Comparison of ENCODE assay signal across 8 cellular contexts in the genomic region with DNA sequence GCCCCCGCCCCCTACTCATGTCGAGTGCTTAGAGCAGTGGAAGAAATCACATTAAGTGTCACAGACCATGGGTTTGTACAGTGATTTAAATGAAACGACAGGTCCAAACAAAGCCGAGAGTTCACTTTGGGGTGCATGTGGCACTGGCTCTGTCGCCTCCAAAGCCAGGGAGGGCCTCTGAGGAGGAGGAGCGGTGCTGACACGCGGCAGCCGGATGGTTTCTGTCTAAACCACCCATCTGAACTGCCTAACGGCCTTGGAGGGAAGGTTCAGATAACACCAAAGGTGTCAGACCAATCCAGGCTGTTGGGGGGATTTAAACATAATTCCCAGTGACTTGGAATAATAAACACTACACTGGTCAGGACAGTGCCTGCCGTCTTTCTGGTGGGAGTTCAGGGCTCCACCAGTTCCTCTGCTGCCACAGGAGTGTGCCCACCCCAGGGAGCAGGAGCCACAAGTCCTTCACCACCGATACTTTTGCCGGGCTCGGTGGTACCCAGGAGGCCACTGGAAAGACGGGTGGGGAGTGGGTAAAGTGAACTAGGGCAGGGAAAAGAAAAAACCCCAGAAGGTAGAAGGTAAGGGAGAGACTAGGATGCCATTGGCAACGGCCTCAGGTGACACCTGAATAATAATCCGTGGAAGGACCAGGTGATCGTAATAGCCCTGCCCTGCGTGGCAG.
DNase-seq lines count a peak whose midpoint lies in the region; ATAC-seq and TF ChIP-seq lines count a peak whose summit lies in the region.

No MANE protein-coding gene starts in this region.

- no peaks in the 10 kb centered on the region for H3K27me3 ChIP-seq in CD8-positive, alpha-beta memory T cell (ENCODE audit: insufficient read depth, low read length, poor library complexity, severe bottlenecking)
- no peaks in the 10 kb centered on the region for H3K27me3 ChIP-seq in OCI-LY1 (ENCODE audit: insufficient read depth, low read length)
- H3K27me3 ChIP-seq in sigmoid colon: no peaks in the 10 kb centered on the region

- POLR2A ChIA-PET in CD8-positive, alpha-beta memory T cell (lab: Charles Lee): interaction anchor here (0.8 to 1.7 kb wide), 4 partner anchors 95 to 261 kb away, joined by 3 to 8 read pairs (median 4); a partner anchor contains a TSS

- no peak for TF ChIP-seq CTCF in OCI-LY1 (IDR thresholded peaks at IDR 0.05; ENCODE audit: low read length)
- TF ChIP-seq CTCF in endothelial cell (IDR thresholded peaks at IDR 0.05; ENCODE audit: unreplicated experiment): no peak
- TF ChIP-seq CTCF in sigmoid colon (IDR thresholded peaks at IDR 0.05): no peak

- H3K4me3 ChIP-seq in CD8-positive, alpha-beta memory T cell (ENCODE audit: low read length): peak overlapping the region; percentile 44
- H3K4me3 ChIP-seq in OCI-LY1 (ENCODE audit: low read depth, low read length, poor library complexity, severe bottlenecking) (peak overlapping the region; percentile 28), sigmoid colon (no peak overlapping the region)

- no peak for ATAC-seq in HG02973 (IDR thresholded peaks at IDR 0.05; ENCODE audit: unreplicated experiment)

- H3K9me2 ChIP-seq in OCI-LY1 (ENCODE audit: low read depth, low read length): no peaks in the 10 kb centered on the region

- H3K4me1 Mint-ChIP-seq in CD8-positive, alpha-beta memory T cell: peaks cover 66 to 91% (median 78%) of the 10 kb centered on the region in 3 donors
- H3K4me1 Mint-ChIP-seq in endothelial cell (ENCODE audit: unreplicated experiment): peaks cover 14% of the 10 kb centered on the region

- no peak for DNase-seq in CD8-positive, alpha-beta memory T cell
- DNase-seq in endothelial cell (ENCODE audit: low spot score) (no peak), sigmoid colon (no peak), LoVo (ENCODE audit: low spot score) (no peak)
- DNase-seq in effector CD4-positive, alpha-beta T cell: no peak
- DNase-seq in stimulated activated CD4-positive, alpha-beta T cell treated with anti-CD3 and anti-CD28 coated beads, Interleukin-4, amount 100 ng/mL, for 24 hours: no peak

- CTCF ChIA-PET in CD8-positive, alpha-beta memory T cell (lab: Charles Lee): interaction anchor here (0.7 to 3.7 kb wide), 21 partner anchors 8 to 273 kb away, joined by 3 to 30 read pairs (median 4); no protein-coding TSS in a partner anchor

- no peaks in the 10 kb centered on the region for H3K9me3 Mint-ChIP-seq in CD8-positive, alpha-beta memory T cell
- no peaks in the 10 kb centered on the region for H3K9me3 Mint-ChIP-seq in endothelial cell (ENCODE audit: unreplicated experiment)

- peak overlapping the region in 5 of 7 donors; percentile 42 to 86 (median 76) for H3K4me3 Mint-ChIP-seq in CD8-positive, alpha-beta memory T cell
- peak overlapping the region; percentile 38 for H3K4me3 Mint-ChIP-seq in endothelial cell (ENCODE audit: unreplicated experiment)

- H3K4me1 ChIP-seq in CD8-positive, alpha-beta memory T cell (ENCODE audit: insufficient read depth, low read length): peaks cover 56% of the 10 kb centered on the region
- H3K4me1 ChIP-seq in OCI-LY1 (ENCODE audit: insufficient read depth, low read length, severe bottlenecking) (peaks cover 50% of the 10 kb centered on the region), sigmoid colon (peaks cover 0 to 83% (median 76%) of the 10 kb centered on the region in 4 donors)

- H4K20me1 ChIP-seq in OCI-LY1 (ENCODE audit: insufficient read depth, low read length): no peaks in the 10 kb centered on the region

- no peaks in the 10 kb centered on the region for H3K79me2 ChIP-seq in OCI-LY1 (ENCODE audit: insufficient read depth, low read length)

- intact Hi-C loops in sigmoid colon (cut with DNase I): loop anchor here (2.0 kb wide), 2 partner anchors 94 to 260 kb away; a partner anchor contains a TSS

- no peaks in the 10 kb centered on the region for H3F3A ChIP-seq in OCI-LY1 (ENCODE audit: insufficient read depth, low read length)

- H3K4me2 ChIP-seq in OCI-LY1 (ENCODE audit: low read length): peak overlapping the region; percentile 45; the same call in 1 of the 2 replicates

- H3K9me3 ChIP-seq in CD8-positive, alpha-beta memory T cell (ENCODE audit: low read length): no peaks in the 10 kb centered on the region
- no peaks in the 10 kb centered on the region for H3K9me3 ChIP-seq in OCI-LY1 (ENCODE audit: low read length)
- no peaks in the 10 kb centered on the region for H3K9me3 ChIP-seq in sigmoid colon

- no peak overlapping the region for H2AFZ ChIP-seq in OCI-LY1 (ENCODE audit: low read length)

- peak overlapping the region; percentile 87 to 97 (median 92) for H3K27ac Mint-ChIP-seq in CD8-positive, alpha-beta memory T cell
- H3K27ac Mint-ChIP-seq in endothelial cell (ENCODE audit: unreplicated experiment): no peak overlapping the region

- no peak for TF ChIP-seq POLR2A in sigmoid colon (IDR thresholded peaks at IDR 0.05)

- peaks cover 11% of the 10 kb centered on the region for H3K36me3 ChIP-seq in CD8-positive, alpha-beta memory T cell (ENCODE audit: insufficient read depth, low read length)
- H3K36me3 ChIP-seq in OCI-LY1 (ENCODE audit: insufficient read depth, low read length) (peaks cover 3% of the 10 kb centered on the region; the same call in 1 of the 2 replicates), sigmoid colon (peaks cover 0 to under 1% (median under 1%) of the 10 kb centered on the region in 4 donors)

- peak overlapping the region; percentile 31; the same call in 1 of the 2 replicates for H3K9ac ChIP-seq in OCI-LY1 (ENCODE audit: low read length)

- H3K36me3 Mint-ChIP-seq in CD8-positive, alpha-beta memory T cell: peaks cover 0 to 26% (median 0%) of the 10 kb centered on the region in 3 donors
- peaks cover 6% of the 10 kb centered on the region for H3K36me3 Mint-ChIP-seq in endothelial cell (ENCODE audit: low read depth, unreplicated experiment)

- peak overlapping the region; percentile 49 for H3K27ac ChIP-seq in CD8-positive, alpha-beta memory T cell (ENCODE audit: low read depth, low read length)
- H3K27ac ChIP-seq in OCI-LY1 (ENCODE audit: low read depth, low read length, poor library complexity, severe bottlenecking) (peak overlapping the region; percentile 84), sigmoid colon (peak overlapping the region; percentile 71 to 98 (median 82))

- WGBS in sigmoid colon, 2 donors: 73 to 77% methylated on average over 19 of the region's 19 CpGs

- H3K27me3 Mint-ChIP-seq in CD8-positive, alpha-beta memory T cell: peaks cover 0 to 2% of the 10 kb centered on the region in 2 donors
- H3K27me3 Mint-ChIP-seq in endothelial cell (ENCODE audit: unreplicated experiment): peaks cover 4% of the 10 kb centered on the region

- TF ChIP-seq EP300 in sigmoid colon (IDR thresholded peaks at IDR 0.05): no peak

Comparison
In these comparisons a context has a peak if more than half of its experiments do, and no peak if none do; other contexts are left out.
1. H3K4me3 ChIP-seq: peak in CD8-positive, alpha-beta memory T cell (single experiment) and OCI-LY1 (single experiment); none in sigmoid colon (0 of 4).
2. Peak in every context shown above with its lines, with median percentiles within 50 percentile points of each other: H3K27ac ChIP-seq.